Comparison of ENCODE assay signal across 8 cellular contexts in genomic region chr16:29877266-29877961, GRCh38. TPM values are rescaled to one million over a fixed set of nuclear protein-coding genes. Genes with fewer than 3 reads are reported as not detected.
DNase-seq lines count a peak whose midpoint lies in the region; TF ChIP-seq lines count a peak whose summit lies in the region.

No MANE protein-coding gene starts in this region.

- no peaks in the 10 kb centered on the region; the same call in none of the 2 replicates for H3K27me3 ChIP-seq in GM06990 (replicated peaks; ENCODE audit: control insufficient read depth, insufficient read depth, low read length)

- no peak overlapping the region for H3K4me3 ChIP-seq in GM06990 (replicated peaks; ENCODE audit: low read depth, low read length)

- peak overlapping the region; percentile 54 for H3K4me3 Mint-ChIP-seq in activated naive CD4-positive, alpha-beta T cell treated with anti-CD3 and anti-CD28 coated beads for 36 hours
- H3K4me3 Mint-ChIP-seq in stimulated activated naive CD8-positive, alpha-beta T cell treated with anti-CD3 and anti-CD28 coated beads, Interleukin-15, Interleukin-2, amounts not matched to agents 100 ng/mL and 50 ng/mL, for 24 hours: peak overlapping the region; percentile 68

- H3K36me3 ChIP-seq in GM06990 (ENCODE audit: control insufficient read depth, insufficient read depth, low read length): no peaks in the 10 kb centered on the region

- H3K4me1 Mint-ChIP-seq in activated naive CD4-positive, alpha-beta T cell treated with anti-CD3 and anti-CD28 coated beads for 36 hours (ENCODE audit: low read depth): peaks cover 14% of the 10 kb centered on the region
- H3K4me1 Mint-ChIP-seq in stimulated activated naive CD8-positive, alpha-beta T cell treated with anti-CD3 and anti-CD28 coated beads, Interleukin-15, Interleukin-2, amounts not matched to agents 100 ng/mL and 50 ng/mL, for 24 hours (ENCODE audit: low read depth): peaks cover 16% of the 10 kb centered on the region

- TF ChIP-seq CTCF in GM06990 (IDR thresholded peaks at IDR 0.05; ENCODE audit: insufficient read depth, low read length, poor library complexity, severe bottlenecking): no peak

- no peak overlapping the region for H3K27ac Mint-ChIP-seq in activated naive CD4-positive, alpha-beta T cell treated with anti-CD3 and anti-CD28 coated beads for 36 hours
- no peak overlapping the region for H3K27ac Mint-ChIP-seq in stimulated activated naive CD8-positive, alpha-beta T cell treated with anti-CD3 and anti-CD28 coated beads, Interleukin-15, Interleukin-2, amounts not matched to agents 100 ng/mL and 50 ng/mL, for 24 hours

- intact Hi-C loops in activated naive CD4-positive, alpha-beta T cell treated with anti-CD3 and anti-CD28 coated beads for 36 hours (cut with micrococcal nuclease): no loop called here

- CTCF ChIA-PET in activated naive CD4-positive, alpha-beta T cell treated with anti-CD3 and anti-CD28 coated beads for 36 hours (lab: Charles Lee): interaction anchor here (1.0 to 1.6 kb wide), 3 partner anchors 29 to 178 kb away, joined by 3 to 7 read pairs (median 5); no protein-coding TSS in a partner anchor

- no peaks in the 10 kb centered on the region for H3K9me3 Mint-ChIP-seq in activated naive CD4-positive, alpha-beta T cell treated with anti-CD3 and anti-CD28 coated beads for 36 hours
- H3K9me3 Mint-ChIP-seq in stimulated activated naive CD8-positive, alpha-beta T cell treated with anti-CD3 and anti-CD28 coated beads, Interleukin-15, Interleukin-2, amounts not matched to agents 100 ng/mL and 50 ng/mL, for 24 hours: no peaks in the 10 kb centered on the region

- DNase-seq in GM06990 (ENCODE audit: extremely low read depth, insufficient read length) (peak; percentile 47), NCI-H187 treated with DMSO at 0.1 percent for 48 hours (lab: John Stamatoyannopoulos, UW) (peak; percentile 97), islet precursor cell (peak; percentile 92), superior temporal gyrus (ENCODE audit: extremely low spot score) (no peak), GF-D8 (lab: John Stamatoyannopoulos, UW) (no peak), NCI-H1092 treated with DMSO at 0.1 percent for 48 hours (lab: John Stamatoyannopoulos, UW) (no peak)
- DNase-seq in activated naive CD4-positive, alpha-beta T cell treated with anti-CD3 and anti-CD28 coated beads for 36 hours: peak; percentile 82

- peaks cover 25% of the 10 kb centered on the region for H3K27me3 Mint-ChIP-seq in activated naive CD4-positive, alpha-beta T cell treated with anti-CD3 and anti-CD28 coated beads for 36 hours (ENCODE audit: low read depth)
- H3K27me3 Mint-ChIP-seq in stimulated activated naive CD8-positive, alpha-beta T cell treated with anti-CD3 and anti-CD28 coated beads, Interleukin-15, Interleukin-2, amounts not matched to agents 100 ng/mL and 50 ng/mL, for 24 hours: peaks cover 29% of the 10 kb centered on the region

- no peaks in the 10 kb centered on the region for H3K36me3 Mint-ChIP-seq in activated naive CD4-positive, alpha-beta T cell treated with anti-CD3 and anti-CD28 coated beads for 36 hours (ENCODE audit: low read depth)
- H3K36me3 Mint-ChIP-seq in stimulated activated naive CD8-positive, alpha-beta T cell treated with anti-CD3 and anti-CD28 coated beads, Interleukin-15, Interleukin-2, amounts not matched to agents 100 ng/mL and 50 ng/mL, for 24 hours (ENCODE audit: low read depth): no peaks in the 10 kb centered on the region

RNA-seq across cellular contexts. Expression of gene CDIPT, which starts 14.4 kb away (rescaled TPM):
- total RNA-seq in activated naive CD4-positive, alpha-beta T cell treated with anti-CD3 and anti-CD28 coated beads for 36 hours: 10 to 100 TPM; 29.0 to 31.0 TPM

RNA-seq across cellular contexts. Expression of gene SEZ6L2, which starts 21.9 kb away (rescaled TPM):
- total RNA-seq in activated naive CD4-positive, alpha-beta T cell treated with anti-CD3 and anti-CD28 coated beads for 36 hours: under 1 TPM; 0.30 to 0.31 TPM

RNA-seq across cellular contexts. Expression of gene ASPHD1, which starts 22.9 kb away (rescaled TPM):
- 1 to 10 TPM; 1.3 to 1.7 TPM for total RNA-seq in activated naive CD4-positive, alpha-beta T cell treated with anti-CD3 and anti-CD28 coated beads for 36 hours

RNA-seq across cellular contexts. Expression of gene KCTD13, which starts 48.6 kb away (rescaled TPM):
- 10 to 100 TPM; 25.8 to 29.4 TPM for total RNA-seq in activated naive CD4-positive, alpha-beta T cell treated with anti-CD3 and anti-CD28 coated beads for 36 hours

RNA-seq across cellular contexts. Expression of gene MVP, which starts 57.2 kb away (rescaled TPM):
- 10 to 100 TPM; 84.1 to 86.9 TPM for total RNA-seq in activated naive CD4-positive, alpha-beta T cell treated with anti-CD3 and anti-CD28 coated beads for 36 hours

Comparison
In these comparisons a context has a peak if more than half of its experiments do, and no peak if none do; other contexts are left out.
1. DNase-seq: peak in GM06990 (single experiment), NCI-H187 treated with DMSO at 0.1 percent for 48 hours (single experiment), activated naive CD4-positive, alpha-beta T cell treated with anti-CD3 and anti-CD28 coated beads for 36 hours (single experiment) and islet precursor cell (single experiment); none in superior temporal gyrus (single experiment), GF-D8 (single experiment) and NCI-H1092 treated with DMSO at 0.1 percent for 48 hours (single experiment).